ENCODE assay signal across 8 cellular contexts in the genomic region with DNA sequence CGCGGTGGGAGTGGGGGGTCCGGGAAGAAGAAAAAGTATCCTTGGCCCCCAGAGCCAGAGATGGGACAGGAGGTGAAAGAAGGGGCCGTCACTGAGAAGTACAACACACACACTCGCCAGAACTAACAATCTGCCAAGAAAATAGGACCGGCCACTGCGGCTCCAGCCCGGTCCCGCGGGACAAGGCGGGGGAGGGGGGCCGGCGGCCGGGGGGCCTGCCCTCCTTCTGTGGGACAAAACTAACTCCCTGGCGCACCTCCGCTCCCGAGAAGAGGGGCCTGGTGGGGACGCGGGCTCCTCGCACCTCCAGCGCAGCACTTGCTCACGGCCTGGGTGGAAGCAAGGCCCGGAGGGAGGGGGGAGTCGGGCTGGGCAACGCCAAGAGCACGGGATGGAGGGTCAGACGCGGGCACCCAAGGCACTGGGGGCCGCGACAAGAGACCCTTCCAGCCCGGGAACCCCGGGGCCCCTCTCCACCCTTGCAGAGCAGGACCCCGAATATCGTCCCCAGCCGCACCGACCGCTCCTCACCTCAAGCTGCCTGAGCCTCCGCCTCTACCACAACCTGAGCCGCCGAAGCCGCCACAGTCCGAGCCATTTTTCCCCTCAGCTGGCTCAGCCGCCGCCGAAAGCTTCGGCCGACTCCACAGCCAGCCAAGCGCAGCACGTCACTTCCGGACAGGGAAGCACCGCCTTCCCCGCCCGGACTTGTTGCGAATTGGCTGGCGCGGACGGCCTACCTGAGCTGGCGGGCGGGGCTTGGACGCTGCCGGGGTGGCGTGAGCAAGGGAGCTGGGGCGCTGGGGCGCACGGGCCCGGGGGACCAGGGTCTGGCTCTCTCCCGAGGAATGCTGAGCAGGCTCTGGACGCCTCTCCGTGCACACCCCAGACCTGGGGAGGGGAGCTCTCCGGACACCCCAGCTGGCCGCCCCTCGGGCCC. TPM values are rescaled to one million over a fixed set of nuclear protein-coding genes. Genes with fewer than 3 reads are reported as not detected.
A peak's percentile ranks its signal among the peaks of the same experiment; 100 is the strongest.
DNase-seq lines count a peak whose midpoint lies in the region; ATAC-seq and TF ChIP-seq lines count a peak whose summit lies in the region.

A gene with protein sequence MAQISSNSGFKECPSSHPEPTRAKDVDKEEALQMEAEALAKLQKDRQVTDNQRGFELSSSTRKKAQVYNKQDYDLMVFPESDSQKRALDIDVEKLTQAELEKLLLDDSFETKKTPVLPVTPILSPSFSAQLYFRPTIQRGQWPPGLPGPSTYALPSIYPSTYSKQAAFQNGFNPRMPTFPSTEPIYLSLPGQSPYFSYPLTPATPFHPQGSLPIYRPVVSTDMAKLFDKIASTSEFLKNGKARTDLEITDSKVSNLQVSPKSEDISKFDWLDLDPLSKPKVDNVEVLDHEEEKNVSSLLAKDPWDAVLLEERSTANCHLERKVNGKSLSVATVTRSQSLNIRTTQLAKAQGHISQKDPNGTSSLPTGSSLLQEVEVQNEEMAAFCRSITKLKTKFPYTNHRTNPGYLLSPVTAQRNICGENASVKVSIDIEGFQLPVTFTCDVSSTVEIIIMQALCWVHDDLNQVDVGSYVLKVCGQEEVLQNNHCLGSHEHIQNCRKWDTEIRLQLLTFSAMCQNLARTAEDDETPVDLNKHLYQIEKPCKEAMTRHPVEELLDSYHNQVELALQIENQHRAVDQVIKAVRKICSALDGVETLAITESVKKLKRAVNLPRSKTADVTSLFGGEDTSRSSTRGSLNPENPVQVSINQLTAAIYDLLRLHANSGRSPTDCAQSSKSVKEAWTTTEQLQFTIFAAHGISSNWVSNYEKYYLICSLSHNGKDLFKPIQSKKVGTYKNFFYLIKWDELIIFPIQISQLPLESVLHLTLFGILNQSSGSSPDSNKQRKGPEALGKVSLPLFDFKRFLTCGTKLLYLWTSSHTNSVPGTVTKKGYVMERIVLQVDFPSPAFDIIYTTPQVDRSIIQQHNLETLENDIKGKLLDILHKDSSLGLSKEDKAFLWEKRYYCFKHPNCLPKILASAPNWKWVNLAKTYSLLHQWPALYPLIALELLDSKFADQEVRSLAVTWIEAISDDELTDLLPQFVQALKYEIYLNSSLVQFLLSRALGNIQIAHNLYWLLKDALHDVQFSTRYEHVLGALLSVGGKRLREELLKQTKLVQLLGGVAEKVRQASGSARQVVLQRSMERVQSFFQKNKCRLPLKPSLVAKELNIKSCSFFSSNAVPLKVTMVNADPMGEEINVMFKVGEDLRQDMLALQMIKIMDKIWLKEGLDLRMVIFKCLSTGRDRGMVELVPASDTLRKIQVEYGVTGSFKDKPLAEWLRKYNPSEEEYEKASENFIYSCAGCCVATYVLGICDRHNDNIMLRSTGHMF (N-terminal part only) (minus strand): TSS at position 670 of the 940 bp plus-strand sequence. CDS start 38,245 bp downstream, outside the sequence.

- POLR2A ChIA-PET in T-cell (lab: Charles Lee), result interaction anchor here (0.6 to 1.6 kb wide), 3 partner anchors 34 to 130 kb away, joined by 3 to 6 read pairs (median 3); a partner anchor contains a TSS

- peaks cover 46 to 47% (median 47%) of the 10 kb centered on the region in 3 donors for H3K4me1 Mint-ChIP-seq in T-cell

- peaks cover 0 to 32% (median 26%) of the 10 kb centered on the region in 4 donors for H3K4me1 ChIP-seq in transverse colon

- H3K36me3 ChIP-seq in transverse colon, result no peaks in the 10 kb centered on the region

- WGBS in adipose tissue, 3 donors, result 1% methylated on average over 70 to 72 of the region's 72 CpGs
- WGBS in transverse colon (ENCODE audit: low coverage in 1 of 2), 2 donors, result 0 to 1% methylated on average over 5 to 50 of the region's 72 CpGs

- peak within 1 kb of the TSS; percentile 95 to 96 for H3K27ac Mint-ChIP-seq in T-cell

- peak; percentile 97 for TF ChIP-seq POLR2A in transverse colon (IDR thresholded peaks at IDR 0.05)

- H3K27me3 Mint-ChIP-seq in T-cell, result no peaks in the 10 kb centered on the region

- H3K9me3 Mint-ChIP-seq in T-cell, result no peaks in the 10 kb centered on the region

- ATAC-seq in HG02870 (IDR thresholded peaks at IDR 0.05; ENCODE audit: unreplicated experiment), result peak; percentile 96
- ATAC-seq in T-cell (replicated peaks in 1 of 4), result peak; percentile 98

- no peaks in the 10 kb centered on the region for H3K9me3 ChIP-seq in transverse colon

- CTCF ChIA-PET in T-cell (lab: Charles Lee), result interaction anchor here in 1 of 2 donors (0.6 to 0.7 kb wide), 2 partner anchors 14 to 73 kb away, joined by 3 to 5 read pairs; no protein-coding TSS in a partner anchor

- no peak for TF ChIP-seq CTCF in GM13977 (IDR thresholded peaks at IDR 0.05; ENCODE audit: extremely low read depth, insufficient read depth, missing control alignments)
- no peak for TF ChIP-seq CTCF in transverse colon (IDR thresholded peaks at IDR 0.05)

- H3K4me3 ChIP-seq in transverse colon, result peak within 1 kb of the TSS; percentile 72 to 90 (median 86)

- DNase-seq in GM13977 (ENCODE audit: low spot score) (peak; percentile 95), NCI-H146 (lab: John Stamatoyannopoulos, UW) (peak; percentile 97), T-cell (peak; percentile 88 to 96 (median 93)), cardiac septum (ENCODE audit: low spot score) (peak; percentile 99), pons (ENCODE audit: low spot score) (peak; percentile 93), transverse colon (peak; percentile 98)

- H3K27me3 ChIP-seq in transverse colon, result no peaks in the 10 kb centered on the region

- peak within 1 kb of the TSS; percentile 62 for H3K27ac ChIP-seq in adipose tissue (ENCODE audit: low read depth, low read length)
- peak within 1 kb of the TSS; percentile 94 to 96 (median 95) for H3K27ac ChIP-seq in transverse colon

- TF ChIP-seq EP300 in transverse colon (IDR thresholded peaks at IDR 0.05; ENCODE audit: low read depth), result no peak

- intact Hi-C loops in cardiac septum (cut with DNase I), result loop anchor here (2.0 to 10.0 kb wide), 3 partner anchors 49 to 1363 kb away; a partner anchor contains a TSS
- intact Hi-C loops in transverse colon (cut with DNase I; ENCODE audit: low total_unique reads), result no loop called here

- peaks cover 11% of the 10 kb centered on the region for H3K36me3 Mint-ChIP-seq in T-cell

- in situ Hi-C loops in GM13977 (cut with MboI; ENCODE audit: low pct_unique_long_range_greater_than_20kb, low sequenced_read_pairs, unreplicated experiment) (loop anchor here (25.0 kb wide), 1 partner anchor 270 kb away; no protein-coding TSS in a partner anchor), transverse colon (cut with MboI; ENCODE audit: low pct_ligation_motif_present in 1 of 4, low pct_unique_long_range_greater_than_20kb in 1 of 4, low sequenced_read_pairs in 3 of 4) (no loop called here)

- peak within 1 kb of the TSS; percentile 96 to 99 (median 99) for H3K4me3 Mint-ChIP-seq in T-cell

RNA-seq across cellular contexts. Expression of the gene that starts here (rescaled TPM):
- total RNA-seq in T-cell, result 10 to 100 TPM; 26.3 to 40.6 (median 30.0) TPM
- 10 to 100 TPM in 2 of 3 donors, 1 to 10 TPM in 1; 6.2 to 16.8 (median 11.5) TPM for polyA plus RNA-seq in adipose tissue
- 34.1 TPM for total RNA-seq in cardiac septum
- 100 to 1,000 TPM in 1 of 4 donors, 10 to 100 TPM in 3; 16.1 to 225 (median 47.8) TPM for total RNA-seq in transverse colon

Comparison
In these comparisons a context has a peak if more than half of its experiments do, and no peak if none do; other contexts are left out.
1. Peak in every context shown above with its lines: DNase-seq, ATAC-seq, H3K4me3 ChIP-seq and H3K27ac ChIP-seq.